ENCODE assay signal across 17 cellular contexts in genomic region chr6:34924831-34925613, GRCh38.
"Had no signal": no experiment of that assay in that cellular context is flagged by ENCODE, and none has a peak within 500 bp of the region (broad histone marks: within the 10 kb centered on the region; RNA-seq: fewer than 3 reads in every experiment).

No MANE protein-coding gene starts in this region.

- H3K4me3 ChIP-seq: esophagus muscularis mucosa, gastrocnemius medialis, lung, right atrium auricular region, sigmoid colon, skin epidermis had no signal

- FAIRE-seq: colon, keratinocyte had no signal

- H3K9me3 ChIP-seq: esophagus muscularis mucosa, gastrocnemius medialis, right atrium auricular region, sigmoid colon had no signal

- H3K9me3 Mint-ChIP-seq: dendritic cell treated with granulocyte-macrophage colony-stimulating factor and Interleukin-4, amounts not matched to agents 40 ng/mL and 50 ng/mL, for 4 days; effector memory CD8-positive, alpha-beta T cell; naive B cell; nephron progenitor cell had no signal

- ATAC-seq: effector memory CD8-positive, alpha-beta T cell; gastrocnemius medialis; left ventricle myocardium superior had no signal

- DNase-seq: effector memory CD8-positive, alpha-beta T cell; gastrocnemius medialis; left colon; left ventricle myocardium superior; naive B cell; nephron progenitor cell; posterior cingulate gyrus; sigmoid colon; stimulated activated CD4-positive, alpha-beta T cell treated with anti-CD3 and anti-CD28 coated beads, Interleukin-12 subunit alpha, Interleukin-12 subunit beta, amount 100 ng/mL, for 4 hours; stimulated activated naive CD4-positive, alpha-beta T cell treated with Interleukin-2 at 50 U/mL for 16 hours had no signal

- H3K4me3 Mint-ChIP-seq: dendritic cell treated with granulocyte-macrophage colony-stimulating factor and Interleukin-4, amounts not matched to agents 40 ng/mL and 50 ng/mL, for 4 days; effector memory CD8-positive, alpha-beta T cell; naive B cell; nephron progenitor cell had no signal

- H3K36me3 Mint-ChIP-seq: naive B cell had no signal

- H3K27me3 Mint-ChIP-seq: dendritic cell treated with granulocyte-macrophage colony-stimulating factor and Interleukin-4, amounts not matched to agents 40 ng/mL and 50 ng/mL, for 4 days; effector memory CD8-positive, alpha-beta T cell; naive B cell had no signal

- H3K27ac Mint-ChIP-seq: dendritic cell treated with granulocyte-macrophage colony-stimulating factor and Interleukin-4, amounts not matched to agents 40 ng/mL and 50 ng/mL, for 4 days; effector memory CD8-positive, alpha-beta T cell; nephron progenitor cell had no signal

- H3K36me3 ChIP-seq: esophagus muscularis mucosa, gastrocnemius medialis, right atrium auricular region, sigmoid colon had no signal

- H3K27ac ChIP-seq: esophagus muscularis mucosa, gastrocnemius medialis, right atrium auricular region, skin epidermis had no signal

- H3K27me3 ChIP-seq: esophagus muscularis mucosa, gastrocnemius medialis, right atrium auricular region, sigmoid colon had no signal
